ENCODE assay signal across 8 cellular contexts in the genomic region with DNA sequence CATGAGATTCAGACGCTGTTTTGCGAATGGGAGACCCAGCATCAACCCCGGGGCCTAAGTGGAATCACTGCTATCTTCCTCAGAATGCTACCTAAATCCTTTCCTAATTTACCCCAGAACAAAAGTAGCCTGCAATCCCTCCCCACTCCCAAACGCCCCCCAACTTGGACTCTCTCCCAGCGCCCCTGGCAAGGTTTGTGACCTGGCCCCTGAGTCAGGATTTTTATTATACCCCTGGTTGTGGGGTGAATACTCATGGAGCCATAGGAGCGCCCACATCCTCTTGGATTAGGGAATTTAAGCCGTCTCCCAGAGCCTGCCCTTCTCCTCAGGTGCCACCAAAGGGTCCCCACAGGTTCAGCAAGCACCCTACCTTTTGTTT. TPM values are rescaled to one million over a fixed set of nuclear protein-coding genes. Genes with fewer than 3 reads are reported as not detected.
DNase-seq lines count a peak whose midpoint lies in the region; ATAC-seq, FAIRE-seq and TF ChIP-seq lines count a peak whose summit lies in the region.

No MANE protein-coding gene starts in this region.

- ATAC-seq in HG03520 (IDR thresholded peaks at IDR 0.05; ENCODE audit: unreplicated experiment) = no peak

- H3K4me1 ChIP-seq in small intestine (ENCODE audit: control insufficient read depth in 2 of 2, insufficient read depth in 1 of 2, low read depth in 1 of 2, low read length in 1 of 2) = peaks cover 4 to 7% of the 10 kb centered on the region in 2 donors

- H3K4me3 ChIP-seq in HFF-Myc (replicated peaks; ENCODE audit: low read depth, low read length) = peak overlapping the region; percentile 80
- H3K4me3 ChIP-seq in WI38 (ENCODE audit: low read depth, low read length) = peak overlapping the region; percentile 79
- H3K4me3 ChIP-seq in small intestine (ENCODE audit: low read depth in 1 of 2, low read length in 2 of 2) = peak overlapping the region; percentile 49 to 54

- H3K27ac Mint-ChIP-seq in glutamatergic neuron (ENCODE audit: unreplicated experiment) = peak overlapping the region; percentile 93

- H3K9me3 Mint-ChIP-seq in glutamatergic neuron (ENCODE audit: unreplicated experiment) = peaks cover 5% of the 10 kb centered on the region

- peaks cover 16% of the 10 kb centered on the region for H3K27me3 Mint-ChIP-seq in glutamatergic neuron (ENCODE audit: unreplicated experiment)

- no peak for TF ChIP-seq CTCF in HFF-Myc (IDR thresholded peaks at IDR 0.05; ENCODE audit: low read depth, low read length, missing control alignments)
- no peak for TF ChIP-seq CTCF in WI38 (IDR thresholded peaks at IDR 0.05; ENCODE audit: low read depth, low read length)
- TF ChIP-seq CTCF in glutamatergic neuron (IDR thresholded peaks at IDR 0.05; ENCODE audit: partially characterized antibody, unreplicated experiment) = no peak

- DNase-seq in HFF-Myc (ENCODE audit: extremely low read depth, low read depth) (no peak), glutamatergic neuron (no peak), small intestine (no peak), DMS153 treated with DMSO at 0.1 percent for 48 hours (lab: John Stamatoyannopoulos, UW; ENCODE audit: unreplicated experiment) (no peak)
- DNase-seq in NK-92 treated with Interleukin-12 subunit alpha and Interleukin-12 subunit beta, amount 100 ng/mL, for 24 hours (lab: John Stamatoyannopoulos, UW) = no peak
- DNase-seq in activated CD8-positive, alpha-beta memory T cell treated with anti-CD3 and anti-CD28 coated beads for 24 hours = no peak

- WGBS in small intestine, 3 donors = 4 to 8% (median 7%) methylated on average over 7 of the region's 7 CpGs

- peak overlapping the region; percentile 89 for H3K4me3 Mint-ChIP-seq in glutamatergic neuron (ENCODE audit: unreplicated experiment)

- peak overlapping the region; percentile 6 to 96 for H3K27ac ChIP-seq in small intestine (ENCODE audit: low read depth in 1 of 2, low read length in 1 of 2)

- peaks cover 12% of the 10 kb centered on the region for H3K4me1 Mint-ChIP-seq in glutamatergic neuron (ENCODE audit: low read depth, unreplicated experiment)

- H3K9me3 ChIP-seq in small intestine (ENCODE audit: control insufficient read depth, low read depth) = no peaks in the 10 kb centered on the region

- FAIRE-seq in small intestine (lab: Jason Lieb, UNC) = no peak

- H3K36me3 Mint-ChIP-seq in glutamatergic neuron (ENCODE audit: unreplicated experiment) = no peaks in the 10 kb centered on the region

- H3K27me3 ChIP-seq in small intestine (ENCODE audit: control insufficient read depth in 2 of 2, insufficient read depth in 2 of 2, low read length in 2 of 2) = no peaks in the 10 kb centered on the region

- peaks cover 0 to 5% of the 10 kb centered on the region in 2 donors for H3K36me3 ChIP-seq in small intestine (ENCODE audit: control insufficient read depth in 2 of 2, insufficient read depth in 2 of 2, low read length in 2 of 2)

RNA-seq across cellular contexts. Expression of gene MYL6B, which starts 0.4 kb away (rescaled TPM):
- total RNA-seq in glutamatergic neuron (ENCODE audit: unreplicated experiment) = 232 TPM
- 10 to 100 TPM; 24.8 to 31.2 (median 28.6) TPM for polyA plus RNA-seq in small intestine

RNA-seq across cellular contexts. Expression of gene MYL6, which starts 5.4 kb away (rescaled TPM):
- 2,223 TPM for total RNA-seq in glutamatergic neuron (ENCODE audit: unreplicated experiment)
- 1,000 to 10,000 TPM; 2,556 to 4,316 (median 3,376) TPM for polyA plus RNA-seq in small intestine

RNA-seq across cellular contexts. Expression of gene ESYT1, which starts 24.7 kb away (rescaled TPM):
- 144 TPM for total RNA-seq in glutamatergic neuron (ENCODE audit: unreplicated experiment)
- polyA plus RNA-seq in small intestine = 10 to 100 TPM in 1 of 3 donors, 1 to 10 TPM in 2; 2.7 to 51.8 (median 7.8) TPM

RNA-seq across cellular contexts. Expression of gene ZC3H10, which starts 34.7 kb away (rescaled TPM):
- 11.1 TPM for total RNA-seq in glutamatergic neuron (ENCODE audit: unreplicated experiment)
- 1 to 10 TPM; 1.1 to 2.8 (median 1.3) TPM for polyA plus RNA-seq in small intestine

RNA-seq across cellular contexts. Expression of gene RPL41, which starts 36.3 kb away (rescaled TPM):
- total RNA-seq in glutamatergic neuron (ENCODE audit: unreplicated experiment) = 1,433 TPM
- 1,000 to 10,000 TPM; 3,267 to 7,277 (median 6,102) TPM for polyA plus RNA-seq in small intestine
